Comparison of ENCODE assay signal across 25 cellular contexts in genomic region chr7:66641526-66641871, GRCh38. TPM values are rescaled to one million over a fixed set of nuclear protein-coding genes. Genes with fewer than 3 reads are reported as not detected.
DNase-seq lines count a peak whose midpoint lies in the region; ATAC-seq, FAIRE-seq and TF ChIP-seq lines count a peak whose summit lies in the region.
"Had no signal": no experiment of that assay in that cellular context is flagged by ENCODE, and none has a peak within 500 bp of the region (broad histone marks: within the 10 kb centered on the region; RNA-seq: fewer than 3 reads in every experiment).

No MANE protein-coding gene starts in this region.

- no peak overlapping the region for H3K4me3 Mint-ChIP-seq in dendritic cell treated with granulocyte-macrophage colony-stimulating factor and Interleukin-4, amounts not matched to agents 40 ng/mL and 50 ng/mL, for 4 days
- H3K4me3 Mint-ChIP-seq in nephron progenitor cell: no peak overlapping the region
- H3K4me3 Mint-ChIP-seq: activated naive CD8-positive, alpha-beta T cell treated with anti-CD3 and anti-CD28 coated beads, Interleukin-2, amount 50 U/mL, for 24 hours had no signal

- FAIRE-seq in kidney (lab: Jason Lieb, UNC): no peak
- FAIRE-seq: A549, GM12891 had no signal

- H3K36me3 Mint-ChIP-seq in dendritic cell treated with granulocyte-macrophage colony-stimulating factor and Interleukin-4, amounts not matched to agents 40 ng/mL and 50 ng/mL, for 4 days (ENCODE audit: low read depth): peaks cover 93% of the 10 kb centered on the region
- peaks cover 26% of the 10 kb centered on the region for H3K36me3 Mint-ChIP-seq in nephron progenitor cell (ENCODE audit: low read depth)

- peaks cover 38% of the 10 kb centered on the region for H3K27me3 Mint-ChIP-seq in dendritic cell treated with granulocyte-macrophage colony-stimulating factor and Interleukin-4, amounts not matched to agents 40 ng/mL and 50 ng/mL, for 4 days
- no peaks in the 10 kb centered on the region for H3K27me3 Mint-ChIP-seq in nephron progenitor cell (ENCODE audit: low read depth, poor library complexity)
- H3K27me3 Mint-ChIP-seq: activated naive CD8-positive, alpha-beta T cell treated with anti-CD3 and anti-CD28 coated beads, Interleukin-2, amount 50 U/mL, for 24 hours had no signal

- H3K27ac ChIP-seq in left ventricle myocardium inferior (replicated peaks): peak overlapping the region; percentile 46
- H3K27ac ChIP-seq in right atrium auricular region: peak overlapping the region in 1 of 2 donors; percentile 50
- no peak overlapping the region for H3K27ac ChIP-seq in kidney (ENCODE audit: low read depth in 2 of 2, low read length in 2 of 2)
- H3K27ac ChIP-seq: A549, gastroesophageal sphincter, SJCRH30, upper lobe of right lung had no signal

- no peaks in the 10 kb centered on the region for H3K9me3 Mint-ChIP-seq in dendritic cell treated with granulocyte-macrophage colony-stimulating factor and Interleukin-4, amounts not matched to agents 40 ng/mL and 50 ng/mL, for 4 days
- H3K9me3 Mint-ChIP-seq in nephron progenitor cell: no peaks in the 10 kb centered on the region
- H3K9me3 Mint-ChIP-seq: activated naive CD8-positive, alpha-beta T cell treated with anti-CD3 and anti-CD28 coated beads, Interleukin-2, amount 50 U/mL, for 24 hours had no signal

- H3K9me3 ChIP-seq in left ventricle myocardium inferior (replicated peaks): no peaks in the 10 kb centered on the region
- no peaks in the 10 kb centered on the region for H3K9me3 ChIP-seq in right atrium auricular region
- H3K9me3 ChIP-seq in kidney (ENCODE audit: control insufficient read depth in 1 of 2, low read length in 2 of 2): no peaks in the 10 kb centered on the region
- H3K9me3 ChIP-seq: A549, gastroesophageal sphincter, SJCRH30, upper lobe of right lung had no signal

- DNase-seq in left ventricle myocardium inferior (no peak), right atrium auricular region (ENCODE audit: low spot score) (no peak), nephron progenitor cell (no peak), SK-N-DZ (ENCODE audit: low spot score) (no peak), NCI-H1417 treated with DMSO at 0.1 percent for 48 hours (lab: John Stamatoyannopoulos, UW) (no peak), kidney (no peak)
- DNase-seq: activated CD4-positive, alpha-beta T cell treated with anti-CD3 and anti-CD28 coated beads for 4 hours; activated gamma-delta T cell; activated naive CD8-positive, alpha-beta T cell treated with anti-CD3 and anti-CD28 coated beads, Interleukin-2, amount 50 U/mL, for 24 hours; activated T-cell treated with anti-CD3 and anti-CD28 coated beads, Interleukin-2, amount 50 U/mL, for 1 hour; cerebellar nuclear complex; mesenchymal stem cell; NCI-H1092 treated with DMSO at 0.1 percent for 48 hours; NCI-H187; NCI-H446 treated with DMSO at 0.1 percent for 48 hours; NCI-H774; SJCRH30; stimulated activated CD4-positive, alpha-beta T cell treated with anti-CD3 and anti-CD28 coated beads, Interleukin-4, amount 100 ng/mL, for 24 hours; T-helper 9 cell; upper lobe of right lung had no signal

- intact Hi-C loops in left ventricle myocardium inferior (cut with micrococcal nuclease) (no loop called here), kidney (cut with DNase I) (no loop called here)
- intact Hi-C loops in dendritic cell treated with granulocyte-macrophage colony-stimulating factor and Interleukin-4, amounts not matched to agents 40 ng/mL and 50 ng/mL, for 4 days (cut with micrococcal nuclease): no loop called here

- ATAC-seq in GM18861 (IDR thresholded peaks at IDR 0.05; ENCODE audit: unreplicated experiment): no peak
- ATAC-seq: A549; activated naive CD8-positive, alpha-beta T cell treated with anti-CD3 and anti-CD28 coated beads, Interleukin-2, amount 50 U/mL, for 24 hours; gastroesophageal sphincter had no signal

- H3K27ac Mint-ChIP-seq in dendritic cell treated with granulocyte-macrophage colony-stimulating factor and Interleukin-4, amounts not matched to agents 40 ng/mL and 50 ng/mL, for 4 days: peak overlapping the region; percentile 75
- peak overlapping the region; percentile 22 for H3K27ac Mint-ChIP-seq in nephron progenitor cell
- H3K27ac Mint-ChIP-seq: activated naive CD8-positive, alpha-beta T cell treated with anti-CD3 and anti-CD28 coated beads, Interleukin-2, amount 50 U/mL, for 24 hours had no signal

- H3K27me3 ChIP-seq in left ventricle myocardium inferior (ENCODE audit: low read depth) (no peaks in the 10 kb centered on the region), right atrium auricular region (no peaks in the 10 kb centered on the region)
- H3K27me3 ChIP-seq: gastroesophageal sphincter, SJCRH30, upper lobe of right lung had no signal

- H3K9ac ChIP-seq in kidney (ENCODE audit: low read length in 2 of 2): no peak overlapping the region

- no peak overlapping the region for H3K4me3 ChIP-seq in left ventricle myocardium inferior
- H3K4me3 ChIP-seq in right atrium auricular region: no peak overlapping the region
- H3K4me3 ChIP-seq in kidney (ENCODE audit: low read length in 2 of 2): no peak overlapping the region
- H3K4me3 ChIP-seq: A549, gastroesophageal sphincter, SJCRH30, upper lobe of right lung had no signal

- H3K36me3 ChIP-seq in left ventricle myocardium inferior (peaks cover 92% of the 10 kb centered on the region), right atrium auricular region (peaks cover 73% of the 10 kb centered on the region), kidney (ENCODE audit: control insufficient read depth in 1 of 2, insufficient read depth in 2 of 2, low read length in 2 of 2) (peaks cover 28 to 44% of the 10 kb centered on the region in 2 donors)

- TF ChIP-seq CTCF in left ventricle myocardium inferior (IDR thresholded peaks at IDR 0.05; ENCODE audit: borderline replicate concordance) (no peak), right atrium auricular region (IDR thresholded peaks at IDR 0.05) (no peak), nephron progenitor cell (IDR thresholded peaks at IDR 0.05) (no peak), kidney (IDR thresholded peaks at IDR 0.05; ENCODE audit: borderline replicate concordance, extremely low read depth, insufficient read depth) (no peak)

- peaks cover 49% of the 10 kb centered on the region for H3K4me1 Mint-ChIP-seq in dendritic cell treated with granulocyte-macrophage colony-stimulating factor and Interleukin-4, amounts not matched to agents 40 ng/mL and 50 ng/mL, for 4 days (ENCODE audit: low read depth)
- no peaks in the 10 kb centered on the region for H3K4me1 Mint-ChIP-seq in nephron progenitor cell
- H3K4me1 Mint-ChIP-seq: activated naive CD8-positive, alpha-beta T cell treated with anti-CD3 and anti-CD28 coated beads, Interleukin-2, amount 50 U/mL, for 24 hours had no signal

- H3K4me1 ChIP-seq in left ventricle myocardium inferior (peaks cover 18% of the 10 kb centered on the region), right atrium auricular region (no peaks in the 10 kb centered on the region), kidney (ENCODE audit: control insufficient read depth in 1 of 2, insufficient read depth in 1 of 2, low read depth in 1 of 2, low read length in 2 of 2) (no peaks in the 10 kb centered on the region)
- H3K4me1 ChIP-seq: SJCRH30, upper lobe of right lung had no signal

RNA-seq across cellular contexts. Expression of gene KCTD7, which starts 12.8 kb away (rescaled TPM):
- 10.8 TPM for total RNA-seq in left ventricle myocardium inferior
- total RNA-seq in right atrium auricular region: 1 to 10 TPM; 8.6 to 10.0 TPM
- polyA plus RNA-seq in SK-N-DZ (2014; cell fraction: cytosol; rRNA removed): 18.1 and 18.7 TPM in 2 replicates
- polyA plus RNA-seq in SK-N-DZ (2014; cell fraction: nucleus; rRNA removed): 22.0 and 39.6 TPM in 2 replicates
- 12.4 TPM for total RNA-seq in kidney
- 7.2 TPM for polyA plus RNA-seq in kidney (ENCODE audit: insufficient read depth, low read depth, low replicate concordance)
